In genomic region chr6:1604347-1604990, GRCh38 we compare ENCODE assay signal across 8 cellular contexts. TPM values are rescaled to one million over a fixed set of nuclear protein-coding genes. Genes with fewer than 3 reads are reported as not detected.
DNase-seq lines count a peak whose midpoint lies in the region; ATAC-seq and TF ChIP-seq lines count a peak whose summit lies in the region.

No MANE protein-coding gene starts in this region.

- H3K79me1 ChIP-seq in neuronal stem cell (ENCODE audit: low read depth, low read length): no peaks in the 10 kb centered on the region

- no peaks in the 10 kb centered on the region for H3K36me3 Mint-ChIP-seq in activated T-helper 2 cell treated with anti-CD3 and anti-CD28 coated beads, Interferon-gamma antibody, Interleukin-2, Interleukin-4, amounts not matched to agents 10 μg/mL and 5 μg/mL and 100 μg/mL, durations not matched to agents 14 hours and 24 hours and 36 hours (ENCODE audit: low read depth)

- H3K14ac ChIP-seq in neuronal stem cell (ENCODE audit: low read length): no peak overlapping the region

- H4K91ac ChIP-seq in neuronal stem cell (ENCODE audit: low read depth, low read length, poor library complexity): no peak overlapping the region

- no peaks in the 10 kb centered on the region for H3K36me3 ChIP-seq in Peyer's patch
- H3K36me3 ChIP-seq in neuronal stem cell (replicated peaks in 1 of 2; ENCODE audit: control insufficient read depth in 2 of 2, insufficient read depth in 2 of 2, low read length in 2 of 2): no peaks in the 10 kb centered on the region
- H3K36me3 ChIP-seq in tibial artery: no peaks in the 10 kb centered on the region

- H3K4me3 Mint-ChIP-seq in activated T-helper 2 cell treated with anti-CD3 and anti-CD28 coated beads, Interferon-gamma antibody, Interleukin-2, Interleukin-4, amounts not matched to agents 10 μg/mL and 5 μg/mL and 100 μg/mL, durations not matched to agents 14 hours and 24 hours and 36 hours (ENCODE audit: low read depth): no peak overlapping the region

- H3K27me3 Mint-ChIP-seq in activated T-helper 2 cell treated with anti-CD3 and anti-CD28 coated beads, Interferon-gamma antibody, Interleukin-2, Interleukin-4, amounts not matched to agents 10 μg/mL and 5 μg/mL and 100 μg/mL, durations not matched to agents 14 hours and 24 hours and 36 hours (ENCODE audit: low read depth): peaks cover 81% of the 10 kb centered on the region

- H3K27me3 ChIP-seq in Peyer's patch (peaks cover 3 to 55% of the 10 kb centered on the region in 2 donors), neuronal stem cell (ENCODE audit: control insufficient read depth in 3 of 3, insufficient read depth in 3 of 3, low read depth in 1 of 3, low read length in 3 of 3) (peaks cover 42 to 88% (median 53%) of the 10 kb centered on the region in 3 experiments), tibial artery (no peaks in the 10 kb centered on the region)

- no CpG with 5 or more reads among the region's 73 CpGs for WGBS in neuronal stem cell (ENCODE audit: extremely low coverage in 2 of 2, insufficient read length in 2 of 2, insufficient replicate concordance in 1 of 2), 2 donors

- no peak overlapping the region for H2BK120ac ChIP-seq in neuronal stem cell (ENCODE audit: low read depth, low read length)

- peak overlapping the region; percentile 98 for H2AFZ ChIP-seq in neuronal stem cell (ENCODE audit: low read length)

- H3K23ac ChIP-seq in neuronal stem cell (ENCODE audit: low read depth, low read length, poor library complexity): peak overlapping the region; percentile 96

- no peak overlapping the region for H3K4ac ChIP-seq in neuronal stem cell (ENCODE audit: low read length)

- H3K9ac ChIP-seq in neuronal stem cell (ENCODE audit: low read depth, low read length, poor library complexity): peak overlapping the region; percentile 51

- no peak overlapping the region for H3K27ac Mint-ChIP-seq in activated T-helper 2 cell treated with anti-CD3 and anti-CD28 coated beads, Interferon-gamma antibody, Interleukin-2, Interleukin-4, amounts not matched to agents 10 μg/mL and 5 μg/mL and 100 μg/mL, durations not matched to agents 14 hours and 24 hours and 36 hours

- peak overlapping the region; percentile 16 to 63 (median 50) for H3K4me3 ChIP-seq in Peyer's patch
- peak overlapping the region; percentile 44 to 73 for H3K4me3 ChIP-seq in neuronal stem cell (ENCODE audit: low read length in 2 of 2)
- peak overlapping the region; percentile 70 to 91 for H3K4me3 ChIP-seq in tibial artery

- in situ Hi-C loops in GM13976 (cut with MboI; ENCODE audit: low sequenced_read_pairs, unreplicated experiment): loop anchor here (25.0 kb wide), 1 partner anchor 583 kb away; no protein-coding TSS in a partner anchor

- peak overlapping the region; percentile 98 for H3K4me2 ChIP-seq in neuronal stem cell (ENCODE audit: insufficient read depth, low read length, poor library complexity, severe bottlenecking)

- no peak overlapping the region for H3K27ac ChIP-seq in Peyer's patch
- H3K27ac ChIP-seq in neuronal stem cell (replicated peaks; ENCODE audit: low read length): no peak overlapping the region
- peak overlapping the region; percentile 89 to 98 for H3K27ac ChIP-seq in tibial artery

- TF ChIP-seq POLR2A in Peyer's patch (IDR thresholded peaks at IDR 0.05): no peak

- H2AK5ac ChIP-seq in neuronal stem cell (ENCODE audit: low read depth, low read length): no peak overlapping the region

- H3K18ac ChIP-seq in neuronal stem cell (ENCODE audit: low read length): peak overlapping the region; percentile 87

- H3K9me3 ChIP-seq in Peyer's patch (no peaks in the 10 kb centered on the region), neuronal stem cell (replicated peaks in 1 of 2; ENCODE audit: control insufficient read depth in 2 of 2, insufficient read depth in 1 of 2, low read depth in 1 of 2, low read length in 2 of 2) (no peaks in the 10 kb centered on the region), tibial artery (no peaks in the 10 kb centered on the region)

- peaks cover 10% of the 10 kb centered on the region for H3K4me1 Mint-ChIP-seq in activated T-helper 2 cell treated with anti-CD3 and anti-CD28 coated beads, Interferon-gamma antibody, Interleukin-2, Interleukin-4, amounts not matched to agents 10 μg/mL and 5 μg/mL and 100 μg/mL, durations not matched to agents 14 hours and 24 hours and 36 hours (ENCODE audit: low read depth)

- peak; percentile 87 for DNase-seq in GM13976 (ENCODE audit: low spot score)
- DNase-seq in Peyer's patch: peak; percentile 26 to 82 (median 67)
- peak; percentile 40 for DNase-seq in activated T-helper 2 cell treated with anti-CD3 and anti-CD28 coated beads, Interferon-gamma antibody, Interleukin-2, Interleukin-4, amounts not matched to agents 10 μg/mL and 5 μg/mL and 100 μg/mL, durations not matched to agents 14 hours and 24 hours and 36 hours (ENCODE audit: low spot score)
- DNase-seq in foreskin melanocyte: peak; percentile 32
- peak; percentile 85 for DNase-seq in neuronal stem cell (ENCODE audit: low spot score)
- peak; percentile 57 to 89 for DNase-seq in tibial artery
- DNase-seq in NCI-H1436 treated with DMSO at 0.1 percent for 48 hours (lab: John Stamatoyannopoulos, UW): no peak

- no peak overlapping the region for H4K8ac ChIP-seq in neuronal stem cell (ENCODE audit: low read depth, low read length)

- H2BK5ac ChIP-seq in neuronal stem cell (ENCODE audit: low read length): no peak overlapping the region

- peaks cover 7 to 47% (median 23%) of the 10 kb centered on the region in 4 donors for H3K4me1 ChIP-seq in Peyer's patch
- H3K4me1 ChIP-seq in neuronal stem cell (ENCODE audit: control insufficient read depth in 2 of 2, insufficient read depth in 1 of 2, low read depth in 1 of 2, low read length in 2 of 2): peaks cover 23% of the 10 kb centered on the region in 2 donors
- peaks cover 4 to 21% (median 15%) of the 10 kb centered on the region in 4 donors for H3K4me1 ChIP-seq in tibial artery

- intact Hi-C loops in activated T-helper 2 cell treated with anti-CD3 and anti-CD28 coated beads, Interferon-gamma antibody, Interleukin-2, Interleukin-4, amounts not matched to agents 10 μg/mL and 5 μg/mL and 100 μg/mL, durations not matched to agents 14 hours and 24 hours and 36 hours (cut with micrococcal nuclease): loop anchor here (1.0 to 10.0 kb wide), 4 partner anchors 500 to 1150 kb away; partner anchors contain the start of gene MYLK4
- intact Hi-C loops in tibial artery (cut with DNase I; ENCODE audit: low total_unique reads): loop anchor here (2.0 to 10.0 kb wide), 3 partner anchors 430 to 750 kb away; no protein-coding TSS in a partner anchor

- H2BK12ac ChIP-seq in neuronal stem cell (ENCODE audit: low read length): no peak overlapping the region

- no peaks in the 10 kb centered on the region for H3K9me3 Mint-ChIP-seq in activated T-helper 2 cell treated with anti-CD3 and anti-CD28 coated beads, Interferon-gamma antibody, Interleukin-2, Interleukin-4, amounts not matched to agents 10 μg/mL and 5 μg/mL and 100 μg/mL, durations not matched to agents 14 hours and 24 hours and 36 hours

- H2BK15ac ChIP-seq in neuronal stem cell (ENCODE audit: low read length): no peak overlapping the region

- ATAC-seq in HG03108 (IDR thresholded peaks at IDR 0.05; ENCODE audit: unreplicated experiment): peak; percentile 65

- TF ChIP-seq CTCF in GM13976 (IDR thresholded peaks at IDR 0.05; ENCODE audit: borderline replicate concordance, control extremely low read depth, extremely low read depth, insufficient read depth, missing control alignments): peak; percentile 98
- peak; percentile 75 to 97 (median 92) for TF ChIP-seq CTCF in Peyer's patch (IDR thresholded peaks at IDR 0.05)
- TF ChIP-seq CTCF in tibial artery (IDR thresholded peaks at IDR 0.05): peak; percentile 97 to 99

RNA-seq across cellular contexts. Expression of gene FOXC1, which starts 5.2 kb away (rescaled TPM):
- total RNA-seq in Peyer's patch: 1 to 10 TPM in 3 of 4 donors, not detected in 1; 1.6 to 3.3 (median 2.7) TPM
- 0.05 and 0.07 TPM in 2 replicates for total RNA-seq in activated T-helper 2 cell treated with anti-CD3 and anti-CD28 coated beads, Interferon-gamma antibody, Interleukin-2, Interleukin-4, amounts not matched to agents 10 μg/mL and 5 μg/mL and 100 μg/mL, durations not matched to agents 14 hours and 24 hours and 36 hours
- polyA plus RNA-seq in neuronal stem cell (2013, experiment 1 of 2): 0.52 TPM
- polyA plus RNA-seq in neuronal stem cell (2013, experiment 2 of 2): 0.53 TPM

Comparison
In these comparisons a context has a peak if more than half of its experiments do, and no peak if none do; other contexts are left out.
1. H3K27ac ChIP-seq: peak in tibial artery (2 of 2); none in Peyer's patch (0 of 4) and neuronal stem cell (single experiment).
2. Peak in every context shown above with its lines, with median percentiles within 50 percentile points of each other: CTCF ChIP-seq and H3K4me3 ChIP-seq.